Comparison of ENCODE assay signal across 19 cellular contexts in the genomic region with DNA sequence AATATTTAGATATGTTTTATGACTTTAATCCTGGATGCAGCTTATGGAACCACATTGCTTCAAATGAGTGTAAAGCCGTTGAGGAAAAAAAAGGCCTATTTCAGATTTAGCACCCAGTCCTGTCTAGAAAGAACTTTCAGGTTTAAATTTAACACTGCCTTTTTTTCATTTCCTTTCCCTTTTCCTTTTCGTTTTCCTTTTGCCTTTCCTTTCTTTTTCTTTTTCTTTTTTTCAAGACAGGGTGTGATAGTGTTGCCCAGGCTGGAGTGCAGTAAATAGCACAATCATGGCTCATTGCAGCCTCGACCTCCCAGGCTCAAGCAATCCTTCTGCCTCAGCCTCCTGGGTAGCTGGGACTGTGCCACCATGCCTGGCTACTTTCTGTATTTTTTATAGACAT. TPM values are rescaled to one million over a fixed set of nuclear protein-coding genes. Genes with fewer than 3 reads are reported as not detected.
A peak's percentile ranks its signal among the peaks of the same experiment; 100 is the strongest.
DNase-seq lines count a peak whose midpoint lies in the region; ATAC-seq and TF ChIP-seq lines count a peak whose summit lies in the region.
"Had no signal": no experiment of that assay in that cellular context is flagged by ENCODE, and none has a peak within 500 bp of the region (broad histone marks: within the 10 kb centered on the region; RNA-seq: fewer than 3 reads in every experiment).

No MANE protein-coding gene starts in this region.

- POLR2A ChIA-PET in activated CD4-positive, alpha-beta T cell treated with anti-CD3 and anti-CD28 coated beads for 36 hours (lab: Charles Lee), result interaction anchor here (0.7 kb wide), 1 partner anchor 176 kb away, joined by 3 read pairs; no protein-coding TSS in a partner anchor

- ATAC-seq in activated CD4-positive, alpha-beta T cell treated with anti-CD3 and anti-CD28 coated beads for 36 hours, result no peak
- ATAC-seq in natural killer cell, result no peak
- no peak for ATAC-seq in natural killer cell treated with Interleukin-12 subunit alpha and Interleukin-12 subunit beta and Interleukin-15 and Interleukin-18, amount 100 ng/mL, for 72 hours
- ATAC-seq in central memory CD8-positive, alpha-beta T cell (replicated peaks; ENCODE audit: extremely low read depth, poor library complexity, severe bottlenecking), result no peak
- no peak for ATAC-seq in HG03159 (IDR thresholded peaks at IDR 0.05; ENCODE audit: unreplicated experiment)
- ATAC-seq: HCT116, PC-3 had no signal

- peaks cover 69% of the 10 kb centered on the region for H3K4me1 Mint-ChIP-seq in activated CD4-positive, alpha-beta T cell treated with anti-CD3 and anti-CD28 coated beads for 36 hours
- H3K4me1 Mint-ChIP-seq in natural killer cell (peaks cover 51 to 58% of the 10 kb centered on the region in 2 donors), progenitor cell of endocrine pancreas (ENCODE audit: low read depth) (no peaks in the 10 kb centered on the region)
- H3K4me1 Mint-ChIP-seq in natural killer cell treated with Interleukin-12 subunit alpha and Interleukin-12 subunit beta and Interleukin-15 and Interleukin-18, amount 100 ng/mL, for 72 hours (ENCODE audit: low read depth in 2 of 2), result peaks cover 38 to 50% of the 10 kb centered on the region in 2 donors
- H3K4me1 Mint-ChIP-seq in central memory CD8-positive, alpha-beta T cell, result peaks cover 60% of the 10 kb centered on the region

- no peaks in the 10 kb centered on the region for H3K9me3 Mint-ChIP-seq in activated CD4-positive, alpha-beta T cell treated with anti-CD3 and anti-CD28 coated beads for 36 hours (ENCODE audit: low read depth)
- H3K9me3 Mint-ChIP-seq in natural killer cell, result no peaks in the 10 kb centered on the region
- H3K9me3 Mint-ChIP-seq in natural killer cell treated with Interleukin-12 subunit alpha and Interleukin-12 subunit beta and Interleukin-15 and Interleukin-18, amount 100 ng/mL, for 72 hours, result no peaks in the 10 kb centered on the region
- H3K9me3 Mint-ChIP-seq in central memory CD8-positive, alpha-beta T cell, result no peaks in the 10 kb centered on the region
- H3K9me3 Mint-ChIP-seq in progenitor cell of endocrine pancreas (ENCODE audit: low read depth), result no peaks in the 10 kb centered on the region

- peak overlapping the region; percentile 47 for H3K27ac Mint-ChIP-seq in activated CD4-positive, alpha-beta T cell treated with anti-CD3 and anti-CD28 coated beads for 36 hours
- peak overlapping the region; percentile 4 to 7 for H3K27ac Mint-ChIP-seq in natural killer cell
- H3K27ac Mint-ChIP-seq in natural killer cell treated with Interleukin-12 subunit alpha and Interleukin-12 subunit beta and Interleukin-15 and Interleukin-18, amount 100 ng/mL, for 72 hours, result no peak overlapping the region
- no peak overlapping the region for H3K27ac Mint-ChIP-seq in central memory CD8-positive, alpha-beta T cell (ENCODE audit: low read depth)
- H3K27ac Mint-ChIP-seq in progenitor cell of endocrine pancreas, result peak overlapping the region; percentile 33
- H3K27ac Mint-ChIP-seq: B cell had no signal

- intact Hi-C loops in activated CD4-positive, alpha-beta T cell treated with anti-CD3 and anti-CD28 coated beads for 36 hours (cut with DNase I, micrococcal nuclease), result no loop called here
- intact Hi-C loops in natural killer cell (cut with micrococcal nuclease), result no loop called here

- no peaks in the 10 kb centered on the region for H3K27me3 Mint-ChIP-seq in activated CD4-positive, alpha-beta T cell treated with anti-CD3 and anti-CD28 coated beads for 36 hours
- H3K27me3 Mint-ChIP-seq in natural killer cell (ENCODE audit: low read depth in 2 of 2) (no peaks in the 10 kb centered on the region), progenitor cell of endocrine pancreas (no peaks in the 10 kb centered on the region)
- H3K27me3 Mint-ChIP-seq in natural killer cell treated with Interleukin-12 subunit alpha and Interleukin-12 subunit beta and Interleukin-15 and Interleukin-18, amount 100 ng/mL, for 72 hours, result no peaks in the 10 kb centered on the region
- H3K27me3 Mint-ChIP-seq in central memory CD8-positive, alpha-beta T cell, result no peaks in the 10 kb centered on the region
- H3K27me3 Mint-ChIP-seq: B cell had no signal

- TF ChIP-seq CTCF in natural killer cell (IDR thresholded peaks at IDR 0.05) (no peak), progenitor cell of endocrine pancreas (IDR thresholded peaks at IDR 0.05; ENCODE audit: unreplicated experiment) (no peak)

- CTCF ChIA-PET in activated CD4-positive, alpha-beta T cell treated with anti-CD3 and anti-CD28 coated beads for 36 hours (lab: Charles Lee), result interaction anchor here (0.7 kb wide), 1 partner anchor 28 kb away, joined by 3 read pairs; no protein-coding TSS in a partner anchor

- H3K4me3 Mint-ChIP-seq in activated CD4-positive, alpha-beta T cell treated with anti-CD3 and anti-CD28 coated beads for 36 hours, result no peak overlapping the region
- no peak overlapping the region for H3K4me3 Mint-ChIP-seq in natural killer cell
- H3K4me3 Mint-ChIP-seq in natural killer cell treated with Interleukin-12 subunit alpha and Interleukin-12 subunit beta and Interleukin-15 and Interleukin-18, amount 100 ng/mL, for 72 hours, result no peak overlapping the region
- H3K4me3 Mint-ChIP-seq in central memory CD8-positive, alpha-beta T cell, result peak overlapping the region; percentile 28
- H3K4me3 Mint-ChIP-seq in progenitor cell of endocrine pancreas (ENCODE audit: low read depth), result no peak overlapping the region
- H3K4me3 Mint-ChIP-seq: B cell had no signal

- no peak for DNase-seq in activated CD4-positive, alpha-beta T cell treated with anti-CD3 and anti-CD28 coated beads for 36 hours
- no peak for DNase-seq in activated CD4-positive, alpha-beta T cell treated with anti-CD3 and anti-CD28 coated beads for 4 hours
- DNase-seq in natural killer cell, result no peak
- DNase-seq in natural killer cell treated with Interleukin-12 subunit alpha and Interleukin-12 subunit beta and Interleukin-15 and Interleukin-18, amount 100 ng/mL, for 72 hours (ENCODE audit: low spot score), result no peak
- DNase-seq in central memory CD8-positive, alpha-beta T cell (ENCODE audit: low spot score in 2 of 2), result no peak
- no peak for DNase-seq in progenitor cell of endocrine pancreas (ENCODE audit: low spot score, unreplicated experiment)
- DNase-seq in NCI-H82 (lab: John Stamatoyannopoulos, UW), result no peak
- DNase-seq: DND-41, NCI-H1048, NCI-H1436 treated with DMSO at 0.1 percent for 48 hours, NCI-H2029 treated with DMSO at 0.1 percent for 48 hours, NCI-H2171 treated with DMSO at 0.1 percent for 48 hours, NCI-H748 treated with DMSO at 0.1 percent for 48 hours, PC-3 had no signal

- peaks cover 34% of the 10 kb centered on the region for H3K36me3 Mint-ChIP-seq in activated CD4-positive, alpha-beta T cell treated with anti-CD3 and anti-CD28 coated beads for 36 hours (ENCODE audit: low read depth)
- H3K36me3 Mint-ChIP-seq in natural killer cell (no peaks in the 10 kb centered on the region), progenitor cell of endocrine pancreas (ENCODE audit: insufficient read depth) (peaks cover 11% of the 10 kb centered on the region)
- peaks cover 19% of the 10 kb centered on the region for H3K36me3 Mint-ChIP-seq in natural killer cell treated with Interleukin-12 subunit alpha and Interleukin-12 subunit beta and Interleukin-15 and Interleukin-18, amount 100 ng/mL, for 72 hours
- H3K36me3 Mint-ChIP-seq in central memory CD8-positive, alpha-beta T cell (ENCODE audit: insufficient read depth), result peaks cover 37% of the 10 kb centered on the region

RNA-seq across cellular contexts. Expression of gene LUC7L3, which starts 15.9 kb away (rescaled TPM):
- total RNA-seq in activated CD4-positive, alpha-beta T cell treated with anti-CD3 and anti-CD28 coated beads for 36 hours, result 100 to 1,000 TPM; 112 to 120 TPM
- total RNA-seq in natural killer cell (100 to 1,000 TPM; 152 to 213 (median 196) TPM), progenitor cell of endocrine pancreas (168 and 184 TPM in 2 replicates)
- total RNA-seq in natural killer cell treated with Interleukin-12 subunit alpha and Interleukin-12 subunit beta and Interleukin-15 and Interleukin-18, amount 100 ng/mL, for 72 hours, result 100 to 1,000 TPM in 1 of 2 donors, 10 to 100 TPM in 1; 81.8 to 234 TPM

RNA-seq across cellular contexts. Expression of gene ANKRD40, which starts 27.6 kb away (rescaled TPM):
- 10 to 100 TPM; 28.0 to 29.8 TPM for total RNA-seq in activated CD4-positive, alpha-beta T cell treated with anti-CD3 and anti-CD28 coated beads for 36 hours
- total RNA-seq in natural killer cell (10 to 100 TPM; 22.1 to 32.0 (median 30.8) TPM), progenitor cell of endocrine pancreas (39.0 and 39.2 TPM in 2 replicates)
- 10 to 100 TPM; 38.4 to 44.7 TPM for total RNA-seq in natural killer cell treated with Interleukin-12 subunit alpha and Interleukin-12 subunit beta and Interleukin-15 and Interleukin-18, amount 100 ng/mL, for 72 hours

RNA-seq across cellular contexts. Expression of gene ANKRD40CL, which starts 32.0 kb away (rescaled TPM):
- not detected for total RNA-seq in activated CD4-positive, alpha-beta T cell treated with anti-CD3 and anti-CD28 coated beads for 36 hours
- total RNA-seq in natural killer cell (not detected), progenitor cell of endocrine pancreas (not detected in 2 replicates)
- total RNA-seq in natural killer cell treated with Interleukin-12 subunit alpha and Interleukin-12 subunit beta and Interleukin-15 and Interleukin-18, amount 100 ng/mL, for 72 hours, result not detected
- total RNA-seq: B cell, M059J, NCI-H460, PC-3 had no signal

Comparison
In these comparisons a context has a peak if more than half of its experiments do, and no peak if none do; other contexts are left out.
1. H3K27ac Mint-ChIP-seq: peak in activated CD4-positive, alpha-beta T cell treated with anti-CD3 and anti-CD28 coated beads for 36 hours (single experiment), natural killer cell (2 of 2) and progenitor cell of endocrine pancreas (single experiment); none in natural killer cell treated with Interleukin-12 subunit alpha and Interleukin-12 subunit beta and Interleukin-15 and Interleukin-18, amount 100 ng/mL, for 72 hours (0 of 2) and central memory CD8-positive, alpha-beta T cell (single experiment).